Comparison of ENCODE assay signal across 8 cellular contexts in genomic region chr19:17244618-17245534, GRCh38. TPM values are rescaled to one million over a fixed set of nuclear protein-coding genes. Genes with fewer than 3 reads are reported as not detected.
DNase-seq lines count a peak whose midpoint lies in the region; ATAC-seq and TF ChIP-seq lines count a peak whose summit lies in the region.

No MANE protein-coding gene starts in this region.

- in situ Hi-C loops in HAP-1 (cut with MboI; ENCODE audit: low sequenced_read_pairs) (no loop called here), gastrocnemius medialis (cut with MboI; ENCODE audit: low sequenced_read_pairs in 4 of 4) (no loop called here)

- H3K27me3 ChIP-seq in HAP-1 (ENCODE audit: low read depth) (no peaks in the 10 kb centered on the region), WERI-Rb-1 (ENCODE audit: insufficient read depth, low read depth, severe bottlenecking) (no peaks in the 10 kb centered on the region), heart right ventricle (no peaks in the 10 kb centered on the region), gastrocnemius medialis (no peaks in the 10 kb centered on the region)

- 1% methylated on average over 72 to 100 of the region's 100 CpGs for WGBS in heart right ventricle, 2 donors

- no peaks in the 10 kb centered on the region for H3K9me3 ChIP-seq in HAP-1
- no peaks in the 10 kb centered on the region for H3K9me3 ChIP-seq in WERI-Rb-1 (ENCODE audit: severe bottlenecking)
- H3K9me3 ChIP-seq in heart right ventricle = no peaks in the 10 kb centered on the region
- H3K9me3 ChIP-seq in gastrocnemius medialis = no peaks in the 10 kb centered on the region

- H3K27ac ChIP-seq in WERI-Rb-1 (peak overlapping the region; percentile 89), heart right ventricle (peak overlapping the region; percentile 78 to 94 (median 87)), gastrocnemius medialis (peak overlapping the region; percentile 85 to 91 (median 90))

- H3K36me3 ChIP-seq in HAP-1 (replicated peaks) (peaks cover 10% of the 10 kb centered on the region), WERI-Rb-1 (peaks cover 24% of the 10 kb centered on the region), heart right ventricle (peaks cover 0 to 14% (median 0%) of the 10 kb centered on the region in 9 donors), gastrocnemius medialis (no peaks in the 10 kb centered on the region)

- H3K4me3 ChIP-seq in AG10803 (ENCODE audit: low read length) (peak overlapping the region; percentile 89), HAP-1 (peak overlapping the region; percentile 82), WERI-Rb-1 (ENCODE audit: low read depth, low read length) (peak overlapping the region; percentile 72), heart right ventricle (peak overlapping the region; percentile 61 to 93 (median 87)), gastrocnemius medialis (peak overlapping the region; percentile 63 to 85 (median 73))

- intact Hi-C loops in heart right ventricle (cut with DNase I) = loop anchor here in 1 of 10 donors (2.0 kb wide), 1 partner anchor 18 kb away; the partner anchor contains the start of gene OCEL1
- intact Hi-C loops in gastrocnemius medialis (cut with DNase I; ENCODE audit: low total_unique reads) = no loop called here

- TF ChIP-seq POLR2A in gastrocnemius medialis (IDR thresholded peaks at IDR 0.05) = no peak

- ATAC-seq in heart right ventricle (peak in 1 of 8 donors; percentile 2), gastrocnemius medialis (peak; percentile 14 to 15)

- DNase-seq in AG10803 (ENCODE audit: low read depth) = no peak
- DNase-seq in HAP-1 (ENCODE audit: low spot score in 2 of 2) = no peak
- DNase-seq in WERI-Rb-1 = no peak
- peak in 1 of 2 donors; percentile 62 for DNase-seq in heart right ventricle
- DNase-seq in gastrocnemius medialis = no peak
- no peak for DNase-seq in A172 (ENCODE audit: low spot score)
- DNase-seq in occipital lobe (lab: John Stamatoyannopoulos, UW) = no peak
- no peak for DNase-seq in effector CD8-positive, alpha-beta T cell (lab: John Stamatoyannopoulos, UW)

- TF ChIP-seq CTCF in AG10803 (conservative IDR thresholded peaks at IDR 0.05; ENCODE audit: low read length) = no peak
- no peak for TF ChIP-seq CTCF in WERI-Rb-1 (IDR thresholded peaks at IDR 0.05; ENCODE audit: low read depth, low read length)
- TF ChIP-seq CTCF in heart right ventricle (IDR thresholded peaks at IDR 0.05) = no peak
- TF ChIP-seq CTCF in gastrocnemius medialis (IDR thresholded peaks at IDR 0.05 in 4 of 5, conservative IDR thresholded peaks at IDR 0.05 in 1 of 5) = no peak

- peaks cover 29% of the 10 kb centered on the region for H3K4me1 ChIP-seq in HAP-1
- peaks cover 10 to 56% (median 36%) of the 10 kb centered on the region in 9 donors for H3K4me1 ChIP-seq in heart right ventricle
- peaks cover 28 to 39% of the 10 kb centered on the region in 2 donors for H3K4me1 ChIP-seq in gastrocnemius medialis

RNA-seq across cellular contexts. Expression of gene NR2F6, which starts 0.8 kb away (rescaled TPM):
- total RNA-seq in heart right ventricle = 10 to 100 TPM; 34.5 to 79.7 (median 42.2) TPM
- 10 to 100 TPM; 32.0 to 46.1 TPM for polyA plus RNA-seq in heart right ventricle
- total RNA-seq in gastrocnemius medialis = 10 to 100 TPM; 64.9 to 95.8 (median 72.0) TPM
- total RNA-seq in A172 (2014; rRNA removed; shearing (Covaris generic)) = 54.5 and 70.9 TPM in 2 replicates
- total RNA-seq in occipital lobe = 9.8 TPM

RNA-seq across cellular contexts. Expression of gene OCEL1, which starts 18.9 kb away (rescaled TPM):
- total RNA-seq in heart right ventricle (10 to 100 TPM in 9 of 10 donors, 1 to 10 TPM in 1; 7.2 to 38.6 (median 15.0) TPM), gastrocnemius medialis (1 to 10 TPM; 3.3 to 5.8 (median 4.5) TPM), occipital lobe (1.4 TPM)
- 10 to 100 TPM; 14.3 to 47.4 TPM for polyA plus RNA-seq in heart right ventricle
- total RNA-seq in A172 (2014; rRNA removed; shearing (Covaris generic)) = 3.1 and 4.7 TPM in 2 replicates

RNA-seq across cellular contexts. Expression of gene USHBP1, which starts 19.7 kb away (rescaled TPM):
- 10 to 100 TPM in 1 of 10 donors, 1 to 10 TPM in 9; 3.4 to 10.7 (median 6.6) TPM for total RNA-seq in heart right ventricle
- polyA plus RNA-seq in heart right ventricle = 10 to 100 TPM; 11.5 to 30.9 TPM
- total RNA-seq in gastrocnemius medialis = 1 to 10 TPM; 2.6 to 7.1 (median 4.1) TPM
- not detected in 2 replicates for total RNA-seq in A172 (2014; rRNA removed; shearing (Covaris generic))
- total RNA-seq in occipital lobe = 0.47 TPM

RNA-seq across cellular contexts. Expression of gene BABAM1, which starts 22.4 kb away (rescaled TPM):
- total RNA-seq in heart right ventricle (10 to 100 TPM; 64.5 to 83.4 (median 74.4) TPM), gastrocnemius medialis (100 to 1,000 TPM in 2 of 4 donors, 10 to 100 TPM in 2; 86.3 to 120 (median 99.4) TPM), occipital lobe (59.0 TPM)
- polyA plus RNA-seq in heart right ventricle = 10 to 100 TPM; 68.9 to 88.2 TPM
- total RNA-seq in A172 (2014; rRNA removed; shearing (Covaris generic)) = 161 and 209 TPM in 2 replicates

RNA-seq across cellular contexts. Expression of gene USE1, which starts 29.7 kb away (rescaled TPM):
- 10 to 100 TPM; 25.1 to 36.6 (median 28.3) TPM for total RNA-seq in heart right ventricle
- polyA plus RNA-seq in heart right ventricle = 10 to 100 TPM; 48.6 to 67.6 TPM
- 10 to 100 TPM; 14.1 to 39.9 (median 22.3) TPM for total RNA-seq in gastrocnemius medialis
- total RNA-seq in A172 (2014; rRNA removed; shearing (Covaris generic)) = 16.1 and 21.2 TPM in 2 replicates
- 10.1 TPM for total RNA-seq in occipital lobe
